ENCODE assay signal across 23 cellular contexts in genomic region chr12:120055639-120056038, GRCh38.
DNase-seq lines count a peak whose midpoint lies in the region; ATAC-seq, FAIRE-seq and TF ChIP-seq lines count a peak whose summit lies in the region.
"Had no signal": no experiment of that assay in that cellular context is flagged by ENCODE, and none has a peak within 500 bp of the region (broad histone marks: within the 10 kb centered on the region; RNA-seq: fewer than 3 reads in every experiment).

No MANE protein-coding gene starts in this region.

- 54 to 59% methylated on average over 2 of the region's 2 CpGs for WGBS in esophagus squamous epithelium, 2 donors
- WGBS in pancreas, 2 donors: 64 to 71% methylated on average over 2 of the region's 2 CpGs
- WGBS in hepatocyte (ENCODE audit: low lambda C conversion rate, missing lambda C conversion rate): 82% methylated on average over 2 of the region's 2 CpGs

- no peaks in the 10 kb centered on the region for H3K36me3 ChIP-seq in Karpas-422 (ENCODE audit: insufficient read depth, low read length)
- no peaks in the 10 kb centered on the region for H3K36me3 ChIP-seq in esophagus squamous epithelium
- no peaks in the 10 kb centered on the region for H3K36me3 ChIP-seq in pancreas
- H3K36me3 ChIP-seq in hepatocyte (replicated peaks; ENCODE audit: insufficient read depth, low read depth): no peaks in the 10 kb centered on the region
- H3K36me3 ChIP-seq: BLaER1 had no signal

- no peaks in the 10 kb centered on the region for H3K9me2 ChIP-seq in Karpas-422 (replicated peaks; ENCODE audit: insufficient read depth, low read length)
- no peaks in the 10 kb centered on the region for H3K9me2 ChIP-seq in hepatocyte (replicated peaks; ENCODE audit: insufficient read depth)

- TF ChIP-seq CTCF in VCaP (conservative IDR thresholded peaks at IDR 0.05) (no peak), esophagus squamous epithelium (IDR thresholded peaks at IDR 0.05) (no peak), pancreas (IDR thresholded peaks at IDR 0.05) (no peak), hepatocyte (IDR thresholded peaks at IDR 0.05; ENCODE audit: poor library complexity) (no peak)

- ATAC-seq in pancreas: peak in 3 of 4 donors; percentile 41 to 56 (median 49)
- no peak for ATAC-seq in GM21515 (IDR thresholded peaks at IDR 0.05; ENCODE audit: unreplicated experiment)
- ATAC-seq: activated CD8-positive, alpha-beta memory T cell treated with anti-CD3 and anti-CD28 coated beads, Interleukin-2, amount 10 ng/mL, durations not matched to agents 7 days and 5 days; naive thymus-derived CD8-positive, alpha-beta T cell had no signal

- H3K4me3 ChIP-seq in Karpas-422 (ENCODE audit: low read length) (no peak overlapping the region), esophagus squamous epithelium (no peak overlapping the region), pancreas (no peak overlapping the region), hepatocyte (no peak overlapping the region)
- H3K4me3 ChIP-seq: BLaER1 had no signal

- H3K27me3 ChIP-seq in Karpas-422 (ENCODE audit: low read length) (no peaks in the 10 kb centered on the region), esophagus squamous epithelium (no peaks in the 10 kb centered on the region), pancreas (no peaks in the 10 kb centered on the region), hepatocyte (no peaks in the 10 kb centered on the region)
- H3K27me3 ChIP-seq: BLaER1 had no signal

- H3K4me1 ChIP-seq in Karpas-422 (ENCODE audit: low read length) (no peaks in the 10 kb centered on the region), esophagus squamous epithelium (peaks cover 0 to 40% (median 7%) of the 10 kb centered on the region in 3 donors), pancreas (no peaks in the 10 kb centered on the region), hepatocyte (ENCODE audit: insufficient read depth) (no peaks in the 10 kb centered on the region)

- intact Hi-C loops in esophagus squamous epithelium (cut with DNase I): no loop called here
- intact Hi-C loops in pancreas (cut with DNase I): no loop called here

- H3K79me2 ChIP-seq in Karpas-422 (ENCODE audit: low read length) (peaks cover 26% of the 10 kb centered on the region), hepatocyte (no peaks in the 10 kb centered on the region)

- FAIRE-seq in pancreas (lab: Jason Lieb, UNC): no peak
- FAIRE-seq: GM18507, GM19239, H1 had no signal

- no peak overlapping the region for H3K9ac ChIP-seq in Karpas-422 (ENCODE audit: low read length)
- H3K9ac ChIP-seq: BLaER1 had no signal

- H3K9me3 ChIP-seq in Karpas-422 (ENCODE audit: low read length) (no peaks in the 10 kb centered on the region), esophagus squamous epithelium (no peaks in the 10 kb centered on the region), pancreas (no peaks in the 10 kb centered on the region), hepatocyte (ENCODE audit: low read depth) (no peaks in the 10 kb centered on the region)
- H3K9me3 ChIP-seq: BLaER1 had no signal

- H4K20me1 ChIP-seq in Karpas-422 (ENCODE audit: insufficient read depth, low read depth, low read length): no peaks in the 10 kb centered on the region
- H4K20me1 ChIP-seq in hepatocyte (ENCODE audit: insufficient read depth, poor library complexity, severe bottlenecking): no peaks in the 10 kb centered on the region
- H4K20me1 ChIP-seq: BLaER1 had no signal

- H2AFZ ChIP-seq in Karpas-422 (ENCODE audit: low read length) (no peak overlapping the region), hepatocyte (no peak overlapping the region)

- no peak for DNase-seq in Karpas-422
- DNase-seq in esophagus squamous epithelium (lab: John Stamatoyannopoulos, UW): no peak
- DNase-seq in pancreas: no peak
- no peak for DNase-seq in kidney glomerular epithelial cell (lab: John Stamatoyannopoulos, UW)
- DNase-seq in NCI-H510A (lab: John Stamatoyannopoulos, UW): no peak
- DNase-seq in hepatocyte (ENCODE audit: low spot score): no peak
- DNase-seq: activated CD4-positive, alpha-beta T cell treated with anti-CD3 and anti-CD28 coated beads, Interleukin-2, amount 50 U/mL, for 4 hours; activated CD8-positive, alpha-beta memory T cell treated with anti-CD3 and anti-CD28 coated beads, Interleukin-2, amount 10 ng/mL, durations not matched to agents 7 days and 5 days; activated naive CD4-positive, alpha-beta T cell treated with Interleukin-2 at 50 U/mL for 16 hours; activated T-cell treated with anti-CD3 and anti-CD28 coated beads, Interleukin-2, amount 50 U/mL, for 48 hours; glutamatergic neuron; naive thymus-derived CD8-positive, alpha-beta T cell; NCI-H146; NCI-H446; NCI-H82; nucleus accumbens; stimulated activated naive CD4-positive, alpha-beta T cell treated with Interleukin-2 at 50 U/mL for 16 hours had no signal

- no peak for TF ChIP-seq POLR2A in esophagus squamous epithelium (IDR thresholded peaks at IDR 0.05)

- H3K27ac ChIP-seq in Karpas-422 (ENCODE audit: low read length): 0 out of 2 replicates have a peak overlapping the region, but pooled peaks have one; percentile 18
- peak overlapping the region; percentile 22; the same call in 1 of the 2 replicates for H3K27ac ChIP-seq in VCaP
- H3K27ac ChIP-seq in esophagus squamous epithelium: peak overlapping the region in 3 of 4 donors; percentile 59 to 84 (median 82)
- peak overlapping the region in 2 of 4 donors; percentile 24 to 27 for H3K27ac ChIP-seq in pancreas
- H3K27ac ChIP-seq in hepatocyte: no peak overlapping the region
- H3K27ac ChIP-seq: BLaER1 had no signal

- no peak overlapping the region for H3K4me2 ChIP-seq in Karpas-422 (ENCODE audit: low read depth, low read length, poor library complexity, severe bottlenecking)
- no peak overlapping the region for H3K4me2 ChIP-seq in hepatocyte
- H3K4me2 ChIP-seq: BLaER1 had no signal
